Comparison of ENCODE assay signal across 1 cellular context in the genomic region with DNA sequence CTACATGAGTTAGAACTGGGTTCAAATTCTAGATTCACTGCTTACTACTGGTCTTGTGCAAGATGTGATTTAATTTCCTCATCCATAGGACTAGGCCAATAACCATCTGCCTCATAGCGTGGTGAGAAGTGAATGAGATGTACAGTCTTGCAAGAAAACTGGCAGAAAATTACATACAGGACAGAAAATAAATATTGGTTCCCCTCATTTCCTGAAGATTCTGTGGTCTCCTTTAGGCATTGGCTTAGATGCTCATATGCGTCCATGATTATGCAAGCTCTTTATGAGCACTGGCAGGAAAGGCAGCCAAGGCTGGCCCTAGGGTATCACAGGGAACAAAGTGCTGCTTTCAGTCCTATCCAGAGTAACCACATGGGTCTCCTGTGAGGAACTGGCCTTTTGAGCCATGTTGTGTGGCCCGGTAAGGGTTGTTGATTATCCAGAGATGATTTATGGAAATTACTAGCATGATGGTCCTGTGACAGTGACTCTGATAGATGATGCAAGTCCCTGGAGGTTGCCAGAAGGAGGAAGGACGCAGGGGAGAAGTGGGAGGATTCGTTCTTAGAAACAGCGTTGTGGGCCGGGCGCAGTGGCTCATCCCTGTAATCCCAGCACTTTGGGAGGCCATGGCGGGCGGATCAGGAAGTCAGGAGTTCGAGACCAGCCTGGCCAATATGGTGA.
A peak's percentile ranks its signal among the peaks of the same experiment; 100 is the strongest.
TF ChIP-seq lines count a peak whose summit lies in the region.

No MANE protein-coding gene starts in this region.

TF ChIP-seq in K562, 482 proteins besides CTCF, POLR2A, EP300 and RAD21 (continued from another document and continues in another):
- TF ChIP-seq, protein P1, sequence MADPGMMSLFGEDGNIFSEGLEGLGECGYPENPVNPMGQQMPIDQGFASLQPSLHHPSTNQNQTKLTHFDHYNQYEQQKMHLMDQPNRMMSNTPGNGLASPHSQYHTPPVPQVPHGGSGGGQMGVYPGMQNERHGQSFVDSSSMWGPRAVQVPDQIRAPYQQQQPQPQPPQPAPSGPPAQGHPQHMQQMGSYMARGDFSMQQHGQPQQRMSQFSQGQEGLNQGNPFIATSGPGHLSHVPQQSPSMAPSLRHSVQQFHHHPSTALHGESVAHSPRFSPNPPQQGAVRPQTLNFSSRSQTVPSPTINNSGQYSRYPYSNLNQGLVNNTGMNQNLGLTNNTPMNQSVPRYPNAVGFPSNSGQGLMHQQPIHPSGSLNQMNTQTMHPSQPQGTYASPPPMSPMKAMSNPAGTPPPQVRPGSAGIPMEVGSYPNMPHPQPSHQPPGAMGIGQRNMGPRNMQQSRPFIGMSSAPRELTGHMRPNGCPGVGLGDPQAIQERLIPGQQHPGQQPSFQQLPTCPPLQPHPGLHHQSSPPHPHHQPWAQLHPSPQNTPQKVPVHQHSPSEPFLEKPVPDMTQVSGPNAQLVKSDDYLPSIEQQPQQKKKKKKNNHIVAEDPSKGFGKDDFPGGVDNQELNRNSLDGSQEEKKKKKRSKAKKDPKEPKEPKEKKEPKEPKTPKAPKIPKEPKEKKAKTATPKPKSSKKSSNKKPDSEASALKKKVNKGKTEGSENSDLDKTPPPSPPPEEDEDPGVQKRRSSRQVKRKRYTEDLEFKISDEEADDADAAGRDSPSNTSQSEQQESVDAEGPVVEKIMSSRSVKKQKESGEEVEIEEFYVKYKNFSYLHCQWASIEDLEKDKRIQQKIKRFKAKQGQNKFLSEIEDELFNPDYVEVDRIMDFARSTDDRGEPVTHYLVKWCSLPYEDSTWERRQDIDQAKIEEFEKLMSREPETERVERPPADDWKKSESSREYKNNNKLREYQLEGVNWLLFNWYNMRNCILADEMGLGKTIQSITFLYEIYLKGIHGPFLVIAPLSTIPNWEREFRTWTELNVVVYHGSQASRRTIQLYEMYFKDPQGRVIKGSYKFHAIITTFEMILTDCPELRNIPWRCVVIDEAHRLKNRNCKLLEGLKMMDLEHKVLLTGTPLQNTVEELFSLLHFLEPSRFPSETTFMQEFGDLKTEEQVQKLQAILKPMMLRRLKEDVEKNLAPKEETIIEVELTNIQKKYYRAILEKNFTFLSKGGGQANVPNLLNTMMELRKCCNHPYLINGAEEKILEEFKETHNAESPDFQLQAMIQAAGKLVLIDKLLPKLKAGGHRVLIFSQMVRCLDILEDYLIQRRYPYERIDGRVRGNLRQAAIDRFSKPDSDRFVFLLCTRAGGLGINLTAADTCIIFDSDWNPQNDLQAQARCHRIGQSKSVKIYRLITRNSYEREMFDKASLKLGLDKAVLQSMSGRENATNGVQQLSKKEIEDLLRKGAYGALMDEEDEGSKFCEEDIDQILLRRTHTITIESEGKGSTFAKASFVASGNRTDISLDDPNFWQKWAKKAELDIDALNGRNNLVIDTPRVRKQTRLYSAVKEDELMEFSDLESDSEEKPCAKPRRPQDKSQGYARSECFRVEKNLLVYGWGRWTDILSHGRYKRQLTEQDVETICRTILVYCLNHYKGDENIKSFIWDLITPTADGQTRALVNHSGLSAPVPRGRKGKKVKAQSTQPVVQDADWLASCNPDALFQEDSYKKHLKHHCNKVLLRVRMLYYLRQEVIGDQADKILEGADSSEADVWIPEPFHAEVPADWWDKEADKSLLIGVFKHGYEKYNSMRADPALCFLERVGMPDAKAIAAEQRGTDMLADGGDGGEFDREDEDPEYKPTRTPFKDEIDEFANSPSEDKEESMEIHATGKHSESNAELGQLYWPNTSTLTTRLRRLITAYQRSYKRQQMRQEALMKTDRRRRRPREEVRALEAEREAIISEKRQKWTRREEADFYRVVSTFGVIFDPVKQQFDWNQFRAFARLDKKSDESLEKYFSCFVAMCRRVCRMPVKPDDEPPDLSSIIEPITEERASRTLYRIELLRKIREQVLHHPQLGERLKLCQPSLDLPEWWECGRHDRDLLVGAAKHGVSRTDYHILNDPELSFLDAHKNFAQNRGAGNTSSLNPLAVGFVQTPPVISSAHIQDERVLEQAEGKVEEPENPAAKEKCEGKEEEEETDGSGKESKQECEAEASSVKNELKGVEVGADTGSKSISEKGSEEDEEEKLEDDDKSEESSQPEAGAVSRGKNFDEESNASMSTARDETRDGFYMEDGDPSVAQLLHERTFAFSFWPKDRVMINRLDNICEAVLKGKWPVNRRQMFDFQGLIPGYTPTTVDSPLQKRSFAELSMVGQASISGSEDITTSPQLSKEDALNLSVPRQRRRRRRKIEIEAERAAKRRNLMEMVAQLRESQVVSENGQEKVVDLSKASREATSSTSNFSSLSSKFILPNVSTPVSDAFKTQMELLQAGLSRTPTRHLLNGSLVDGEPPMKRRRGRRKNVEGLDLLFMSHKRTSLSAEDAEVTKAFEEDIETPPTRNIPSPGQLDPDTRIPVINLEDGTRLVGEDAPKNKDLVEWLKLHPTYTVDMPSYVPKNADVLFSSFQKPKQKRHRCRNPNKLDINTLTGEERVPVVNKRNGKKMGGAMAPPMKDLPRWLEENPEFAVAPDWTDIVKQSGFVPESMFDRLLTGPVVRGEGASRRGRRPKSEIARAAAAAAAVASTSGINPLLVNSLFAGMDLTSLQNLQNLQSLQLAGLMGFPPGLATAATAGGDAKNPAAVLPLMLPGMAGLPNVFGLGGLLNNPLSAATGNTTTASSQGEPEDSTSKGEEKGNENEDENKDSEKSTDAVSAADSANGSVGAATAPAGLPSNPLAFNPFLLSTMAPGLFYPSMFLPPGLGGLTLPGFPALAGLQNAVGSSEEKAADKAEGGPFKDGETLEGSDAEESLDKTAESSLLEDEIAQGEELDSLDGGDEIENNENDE (IDR thresholded peaks at IDR 0.05; ENCODE audit: low read depth, low read length) = no peak
- no peak for TF ChIP-seq REST (CRISPR knock-in tag; IDR thresholded peaks at IDR 0.05; ENCODE audit: low read depth)
- no peak for TF ChIP-seq IRF1 (CRISPR knock-in tag; IDR thresholded peaks at IDR 0.05; ENCODE audit: borderline replicate concordance)
- TF ChIP-seq ZBTB43 (CRISPR knock-in tag; IDR thresholded peaks at IDR 0.05) = no peak
- no peak for TF ChIP-seq NR2C2 (CRISPR knock-in tag; IDR thresholded peaks at IDR 0.05)
- no peak for TF ChIP-seq NR2C2 (tag; IDR thresholded peaks at IDR 0.05)
- TF ChIP-seq ZNF77 (CRISPR knock-in tag; IDR thresholded peaks at IDR 0.05) = no peak
- TF ChIP-seq ZNF561 (CRISPR knock-in tag; conservative IDR thresholded peaks at IDR 0.05) = no peak
- peak in 1 of 2 experiments; percentile 49; a peak in 1 of 4 replicates for TF ChIP-seq RCOR1 (IDR thresholded peaks at IDR 0.05; ENCODE audit: borderline replicate concordance in 1 of 2, low read depth in 2 of 2, low read length in 2 of 2)
- TF ChIP-seq ZNF518B (CRISPR knock-in tag; IDR thresholded peaks at IDR 0.05) = no peak
- TF ChIP-seq, protein P2, sequence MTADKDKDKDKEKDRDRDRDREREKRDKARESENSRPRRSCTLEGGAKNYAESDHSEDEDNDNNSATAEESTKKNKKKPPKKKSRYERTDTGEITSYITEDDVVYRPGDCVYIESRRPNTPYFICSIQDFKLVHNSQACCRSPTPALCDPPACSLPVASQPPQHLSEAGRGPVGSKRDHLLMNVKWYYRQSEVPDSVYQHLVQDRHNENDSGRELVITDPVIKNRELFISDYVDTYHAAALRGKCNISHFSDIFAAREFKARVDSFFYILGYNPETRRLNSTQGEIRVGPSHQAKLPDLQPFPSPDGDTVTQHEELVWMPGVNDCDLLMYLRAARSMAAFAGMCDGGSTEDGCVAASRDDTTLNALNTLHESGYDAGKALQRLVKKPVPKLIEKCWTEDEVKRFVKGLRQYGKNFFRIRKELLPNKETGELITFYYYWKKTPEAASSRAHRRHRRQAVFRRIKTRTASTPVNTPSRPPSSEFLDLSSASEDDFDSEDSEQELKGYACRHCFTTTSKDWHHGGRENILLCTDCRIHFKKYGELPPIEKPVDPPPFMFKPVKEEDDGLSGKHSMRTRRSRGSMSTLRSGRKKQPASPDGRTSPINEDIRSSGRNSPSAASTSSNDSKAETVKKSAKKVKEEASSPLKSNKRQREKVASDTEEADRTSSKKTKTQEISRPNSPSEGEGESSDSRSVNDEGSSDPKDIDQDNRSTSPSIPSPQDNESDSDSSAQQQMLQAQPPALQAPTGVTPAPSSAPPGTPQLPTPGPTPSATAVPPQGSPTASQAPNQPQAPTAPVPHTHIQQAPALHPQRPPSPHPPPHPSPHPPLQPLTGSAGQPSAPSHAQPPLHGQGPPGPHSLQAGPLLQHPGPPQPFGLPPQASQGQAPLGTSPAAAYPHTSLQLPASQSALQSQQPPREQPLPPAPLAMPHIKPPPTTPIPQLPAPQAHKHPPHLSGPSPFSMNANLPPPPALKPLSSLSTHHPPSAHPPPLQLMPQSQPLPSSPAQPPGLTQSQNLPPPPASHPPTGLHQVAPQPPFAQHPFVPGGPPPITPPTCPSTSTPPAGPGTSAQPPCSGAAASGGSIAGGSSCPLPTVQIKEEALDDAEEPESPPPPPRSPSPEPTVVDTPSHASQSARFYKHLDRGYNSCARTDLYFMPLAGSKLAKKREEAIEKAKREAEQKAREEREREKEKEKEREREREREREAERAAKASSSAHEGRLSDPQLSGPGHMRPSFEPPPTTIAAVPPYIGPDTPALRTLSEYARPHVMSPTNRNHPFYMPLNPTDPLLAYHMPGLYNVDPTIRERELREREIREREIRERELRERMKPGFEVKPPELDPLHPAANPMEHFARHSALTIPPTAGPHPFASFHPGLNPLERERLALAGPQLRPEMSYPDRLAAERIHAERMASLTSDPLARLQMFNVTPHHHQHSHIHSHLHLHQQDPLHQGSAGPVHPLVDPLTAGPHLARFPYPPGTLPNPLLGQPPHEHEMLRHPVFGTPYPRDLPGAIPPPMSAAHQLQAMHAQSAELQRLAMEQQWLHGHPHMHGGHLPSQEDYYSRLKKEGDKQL (CRISPR knock-in tag; IDR thresholded peaks at IDR 0.05; ENCODE audit: borderline replicate concordance) = no peak
- no peak for TF ChIP-seq DMBX1 (CRISPR knock-in tag; IDR thresholded peaks at IDR 0.05; ENCODE audit: borderline replicate concordance)
- TF ChIP-seq NFIX (CRISPR knock-in tag; IDR thresholded peaks at IDR 0.05; ENCODE audit: low read depth) = no peak
- TF ChIP-seq SMAD2 (IDR thresholded peaks at IDR 0.05; ENCODE audit: low read depth, low read length) = no peak
- TF ChIP-seq ZNF354B (CRISPR knock-in tag; IDR thresholded peaks at IDR 0.05) = no peak
- TF ChIP-seq RBM39 (optimal IDR thresholded peaks at IDR 0.05; ENCODE audit: low read depth, low read length) = no peak
- TF ChIP-seq MCM5 (IDR thresholded peaks at IDR 0.05; ENCODE audit: low read depth) = no peak
- TF ChIP-seq HDAC3 (IDR thresholded peaks at IDR 0.05; ENCODE audit: borderline replicate concordance, partially characterized antibody) = no peak
- no peak for TF ChIP-seq ZNF75A (CRISPR knock-in tag; IDR thresholded peaks at IDR 0.05)
